Comparison of ENCODE assay signal across 9 cellular contexts in genomic region chr14:96100171-96101064, GRCh38.
DNase-seq lines count a peak whose midpoint lies in the region; ATAC-seq, FAIRE-seq and TF ChIP-seq lines count a peak whose summit lies in the region.
"Had no signal": no experiment of that assay in that cellular context is flagged by ENCODE, and none has a peak within 500 bp of the region (broad histone marks: within the 10 kb centered on the region; RNA-seq: fewer than 3 reads in every experiment).

No MANE protein-coding gene starts in this region.

- H3K4me3 Mint-ChIP-seq in astrocyte (ENCODE audit: unreplicated experiment) = no peak overlapping the region

- H2AFZ ChIP-seq in astrocyte (ENCODE audit: low read depth, low read length) = no peak overlapping the region

- no peaks in the 10 kb centered on the region for H3K27me3 ChIP-seq in astrocyte (ENCODE audit: insufficient read depth, low read length)
- H3K27me3 ChIP-seq: BLaER1 had no signal

- H3K4me1 ChIP-seq in astrocyte (ENCODE audit: insufficient read depth, low read length) = peaks cover 11% of the 10 kb centered on the region

- DNase-seq in NCI-H2196 (lab: John Stamatoyannopoulos, UW; ENCODE audit: unreplicated experiment) (peak; percentile 49), NCI-H2196 treated with DMSO at 0.1 percent for 48 hours (lab: John Stamatoyannopoulos, UW; ENCODE audit: unreplicated experiment) (no peak), NCI-H1694 (lab: John Stamatoyannopoulos, UW) (peak; percentile 93), T-helper 2 cell (peak in 4 of 5 experiments; percentile 20 to 56 (median 36)), astrocyte (ENCODE audit: low read depth) (peak; percentile 43), iPS DF 19.7 (ENCODE audit: low read depth, low spot score) (peak; percentile 54)
- peak; percentile 76 for DNase-seq in stimulated activated CD4-positive, alpha-beta T cell treated with anti-CD3 and anti-CD28 coated beads, Interleukin-15, amount 100 ng/mL, for 24 hours

- H3K4me1 Mint-ChIP-seq in astrocyte (ENCODE audit: low read depth, unreplicated experiment) = peaks cover 6% of the 10 kb centered on the region

- FAIRE-seq in astrocyte (lab: Jason Lieb, UNC) = no peak

- no peak overlapping the region for H3K27ac ChIP-seq in astrocyte (ENCODE audit: low read depth, low read length)
- H3K27ac ChIP-seq: BLaER1 had no signal

- no peaks in the 10 kb centered on the region for H3K9me3 ChIP-seq in astrocyte (ENCODE audit: insufficient read depth, low read depth, low read length)
- H3K9me3 ChIP-seq: BLaER1 had no signal

- peaks cover 10% of the 10 kb centered on the region for H3K27me3 Mint-ChIP-seq in astrocyte (ENCODE audit: low read depth, unreplicated experiment)

- H3K4me2 ChIP-seq in astrocyte (ENCODE audit: low read length) = no peak overlapping the region
- H3K4me2 ChIP-seq: BLaER1 had no signal

- no peak overlapping the region for H3K4me3 ChIP-seq in astrocyte (ENCODE audit: insufficient read depth, low read depth, low read length)
- H3K4me3 ChIP-seq: BLaER1 had no signal

- no peak for ATAC-seq in GM19395 (IDR thresholded peaks at IDR 0.05; ENCODE audit: unreplicated experiment)

- TF ChIP-seq CTCF in astrocyte (IDR thresholded peaks at IDR 0.05; ENCODE audit: insufficient read depth, low read depth, low read length) = peak; percentile 95

- no peaks in the 10 kb centered on the region for H3K36me3 ChIP-seq in astrocyte (ENCODE audit: insufficient read depth, low read length)
- H3K36me3 ChIP-seq: BLaER1 had no signal

- H4K20me1 ChIP-seq in astrocyte (ENCODE audit: insufficient read depth, low read length) = no peaks in the 10 kb centered on the region
- H4K20me1 ChIP-seq: BLaER1 had no signal

- H3K9me3 Mint-ChIP-seq in astrocyte (ENCODE audit: unreplicated experiment) = no peaks in the 10 kb centered on the region

- no peak overlapping the region for H3K27ac Mint-ChIP-seq in astrocyte (ENCODE audit: unreplicated experiment)

- no peaks in the 10 kb centered on the region for H3K79me2 ChIP-seq in astrocyte (ENCODE audit: insufficient read depth, low read length)

- peaks cover 3% of the 10 kb centered on the region for H3K36me3 Mint-ChIP-seq in astrocyte (ENCODE audit: low read depth, unreplicated experiment)

- H3K9ac ChIP-seq in astrocyte (ENCODE audit: low read length) = no peak overlapping the region
- H3K9ac ChIP-seq: BLaER1 had no signal
